Comparison of ENCODE assay signal across 9 cellular contexts in genomic region chr12:10701226-10701681, GRCh38.
DNase-seq lines count a peak whose midpoint lies in the region; ATAC-seq lines count a peak whose summit lies in the region.
"Had no signal": no experiment of that assay in that cellular context is flagged by ENCODE, and none has a peak within 500 bp of the region (broad histone marks: within the 10 kb centered on the region; RNA-seq: fewer than 3 reads in every experiment).

No MANE protein-coding gene starts in this region.

- ATAC-seq in GM19023 (IDR thresholded peaks at IDR 0.05; ENCODE audit: unreplicated experiment) (peak; percentile 74), HG03095 (IDR thresholded peaks at IDR 0.05; ENCODE audit: unreplicated experiment) (peak; percentile 44), GM18858 (IDR thresholded peaks at IDR 0.05; ENCODE audit: unreplicated experiment) (no peak)

- DNase-seq in activated naive CD4-positive, alpha-beta T cell treated with anti-CD3 and anti-CD28 coated beads, Interleukin-2, amount 10 ng/mL, durations not matched to agents 7 days and 5 days = peak; percentile 25
- peak; percentile 14 to 16 for DNase-seq in stimulated activated CD4-positive, alpha-beta T cell treated with anti-CD3 and anti-CD28 coated beads, Interleukin-4, amount 100 ng/mL, for 48 hours (ENCODE audit: low read depth in 2 of 2)
- no peak for DNase-seq in ecto neural progenitor cell (ENCODE audit: low spot score)
- DNase-seq in NCI-H1417 (lab: John Stamatoyannopoulos, UW) = no peak
- no peak for DNase-seq in CD1c-positive myeloid dendritic cell (ENCODE audit: extremely low spot score)
- DNase-seq: NCI-H2107 had no signal

- no peak overlapping the region for H3K4me3 Mint-ChIP-seq in activated naive CD4-positive, alpha-beta T cell treated with anti-CD3 and anti-CD28 coated beads, Interleukin-2, amount 10 ng/mL, durations not matched to agents 7 days and 5 days

- H3K36me3 Mint-ChIP-seq in activated naive CD4-positive, alpha-beta T cell treated with anti-CD3 and anti-CD28 coated beads, Interleukin-2, amount 10 ng/mL, durations not matched to agents 7 days and 5 days = peaks cover 15% of the 10 kb centered on the region

- H3K9me3 Mint-ChIP-seq in activated naive CD4-positive, alpha-beta T cell treated with anti-CD3 and anti-CD28 coated beads, Interleukin-2, amount 10 ng/mL, durations not matched to agents 7 days and 5 days = no peaks in the 10 kb centered on the region

- H3K4me1 Mint-ChIP-seq in activated naive CD4-positive, alpha-beta T cell treated with anti-CD3 and anti-CD28 coated beads, Interleukin-2, amount 10 ng/mL, durations not matched to agents 7 days and 5 days = peaks cover 14% of the 10 kb centered on the region

- CTCF ChIA-PET in activated naive CD4-positive, alpha-beta T cell treated with anti-CD3 and anti-CD28 coated beads, Interleukin-2, amount 10 ng/mL, durations not matched to agents 7 days and 5 days (lab: Charles Lee) = interaction anchor here (0.8 kb wide), 1 partner anchor 49 kb away, joined by 3 read pairs; no protein-coding TSS in a partner anchor

- H3K27me3 Mint-ChIP-seq in activated naive CD4-positive, alpha-beta T cell treated with anti-CD3 and anti-CD28 coated beads, Interleukin-2, amount 10 ng/mL, durations not matched to agents 7 days and 5 days = no peaks in the 10 kb centered on the region

- H3K27ac Mint-ChIP-seq in activated naive CD4-positive, alpha-beta T cell treated with anti-CD3 and anti-CD28 coated beads, Interleukin-2, amount 10 ng/mL, durations not matched to agents 7 days and 5 days = peak overlapping the region; percentile 69

Comparison
In these comparisons a context has a peak if more than half of its experiments do, and no peak if none do; other contexts are left out.
1. DNase-seq: peak in activated naive CD4-positive, alpha-beta T cell treated with anti-CD3 and anti-CD28 coated beads, Interleukin-2, amount 10 ng/mL, durations not matched to agents 7 days and 5 days (single experiment) and stimulated activated CD4-positive, alpha-beta T cell treated with anti-CD3 and anti-CD28 coated beads, Interleukin-4, amount 100 ng/mL, for 48 hours (2 of 2); none in ecto neural progenitor cell (single experiment), NCI-H1417 (0 of 3) and CD1c-positive myeloid dendritic cell (single experiment).